Comparison of ENCODE assay signal across 8 cellular contexts in the genomic region with DNA sequence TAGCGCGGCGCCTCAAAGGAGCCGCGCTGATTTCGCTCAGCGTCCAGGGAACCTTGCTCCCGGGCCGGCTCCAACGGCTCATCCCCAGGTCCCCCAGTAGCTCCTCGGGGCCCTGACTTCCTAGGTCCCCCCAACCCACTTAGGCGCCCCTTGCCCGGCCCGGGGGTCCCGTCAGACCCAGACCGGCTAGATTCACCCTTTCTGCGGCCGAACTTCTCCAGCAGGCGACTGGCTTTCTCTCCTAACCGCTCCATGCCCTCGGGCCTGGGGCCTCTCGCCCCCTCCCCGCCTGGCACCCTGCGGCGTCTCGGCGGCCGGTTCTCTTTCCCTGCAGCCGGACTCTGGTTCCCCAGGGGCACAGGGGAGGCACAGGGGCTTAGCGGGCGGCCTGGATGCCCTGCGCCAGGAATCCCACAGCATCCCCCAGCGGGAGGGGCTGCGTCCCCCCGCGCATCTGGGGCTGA. TPM values are rescaled to one million over a fixed set of nuclear protein-coding genes. Genes with fewer than 3 reads are reported as not detected.
DNase-seq lines count a peak whose midpoint lies in the region; ATAC-seq and TF ChIP-seq lines count a peak whose summit lies in the region.

No MANE protein-coding gene starts in this region.

- ATAC-seq in HG03342 (IDR thresholded peaks at IDR 0.05; ENCODE audit: unreplicated experiment) (peak; percentile 5), mucosa of descending colon (no peak), GM21360 (IDR thresholded peaks at IDR 0.05; ENCODE audit: unreplicated experiment) (no peak), GM21723 (IDR thresholded peaks at IDR 0.05; ENCODE audit: unreplicated experiment) (no peak), HG03432 (IDR thresholded peaks at IDR 0.05; ENCODE audit: unreplicated experiment) (no peak)

- H3K27me3 ChIP-seq in A673 (replicated peaks; ENCODE audit: insufficient read depth, low read depth, low read length, poor library complexity) = no peaks in the 10 kb centered on the region

- intact Hi-C loops in A673 (cut with micrococcal nuclease; ENCODE audit: unreplicated experiment) = loop anchor here (1.0 to 5.0 kb wide), 6 partner anchors 23 to 675 kb away; a partner anchor contains a TSS
- intact Hi-C loops in mucosa of descending colon (cut with DNase I, micrococcal nuclease) = no loop called here

- CTCF ChIA-PET in A673 (lab: Charles Lee) = interaction anchor here (0.6 to 1.5 kb wide), 10 partner anchors 12 to 159 kb away, joined by 3 to 8 read pairs (median 4); no protein-coding TSS in a partner anchor

- H3K36me3 ChIP-seq in A673 (ENCODE audit: insufficient read depth, low read length, poor library complexity, severe bottlenecking) = peaks cover 8% of the 10 kb centered on the region
- H3K36me3 ChIP-seq in mucosa of descending colon (ENCODE audit: low read depth) = no peaks in the 10 kb centered on the region

- POLR2A ChIA-PET in A673 (lab: Charles Lee; ENCODE audit: low non-redundant PET) = interaction anchor here (0.6 to 0.9 kb wide), 2 partner anchors 9 to 77 kb away, joined by 3 to 13 read pairs; no protein-coding TSS in a partner anchor

- TF ChIP-seq CTCF in A673 (conservative IDR thresholded peaks at IDR 0.05; ENCODE audit: low read depth, low read length) = no peak
- TF ChIP-seq CTCF in choroid plexus epithelial cell (conservative IDR thresholded peaks at IDR 0.05; ENCODE audit: low read depth, low read length) = no peak
- no peak for TF ChIP-seq CTCF in mucosa of descending colon (IDR thresholded peaks at IDR 0.05)

- H3K27ac ChIP-seq in A673 (ENCODE audit: low read depth, low read length, poor library complexity, severe bottlenecking) = peak overlapping the region; percentile 86

- BruUV-seq in A673 (replicated peaks; lab: Mats Ljungman, UMichigan) = TSS peak; percentile 44

- H3K4me1 ChIP-seq in A673 (ENCODE audit: insufficient read depth, low read length, poor library complexity, severe bottlenecking) (peaks cover 31% of the 10 kb centered on the region), mucosa of descending colon (ENCODE audit: low read depth) (peaks cover 32% of the 10 kb centered on the region)

- peak; percentile 37 for DNase-seq in A673 (ENCODE audit: low spot score)
- no peak for DNase-seq in choroid plexus epithelial cell (ENCODE audit: low read depth)
- no peak for DNase-seq in mucosa of descending colon
- DNase-seq in G401 (ENCODE audit: low spot score) = no peak

- peak overlapping the region; percentile 86 for H3K4me3 ChIP-seq in A673 (ENCODE audit: low read depth, low read length, poor library complexity, severe bottlenecking)
- peak overlapping the region; percentile 70 for H3K4me3 ChIP-seq in choroid plexus epithelial cell (ENCODE audit: low read depth, low read length)
- peak overlapping the region; percentile 26 for H3K4me3 ChIP-seq in mucosa of descending colon

- in situ Hi-C loops in G401 (cut with HindIII; ENCODE audit: low sequenced_read_pairs) = loop anchor here (10.0 kb wide), 1 partner anchor 83 kb away; no protein-coding TSS in a partner anchor

- no peaks in the 10 kb centered on the region for H3K9me3 ChIP-seq in A673 (ENCODE audit: low read depth, low read length, poor library complexity, severe bottlenecking)
- H3K9me3 ChIP-seq in mucosa of descending colon = no peaks in the 10 kb centered on the region

RNA-seq across cellular contexts. Expression of a gene that starts 0.3 kb away (rescaled TPM):
- 37.6 and 43.6 TPM in 2 replicates for total RNA-seq in A673 (2021)
- 1 to 10 TPM; 1.5 to 4.7 (median 2.3) TPM for total RNA-seq in mucosa of descending colon
- 16.4 and 17.0 TPM in 2 replicates for total RNA-seq in G401 (2014; rRNA removed; shearing (Covaris generic))

RNA-seq across cellular contexts. Expression of a gene that starts 25.2 kb away (rescaled TPM):
- total RNA-seq in A673 (2021) (62.7 and 73.9 TPM in 2 replicates), mucosa of descending colon (10 to 100 TPM; 34.0 to 42.8 (median 41.4) TPM)
- total RNA-seq in G401 (2014; rRNA removed; shearing (Covaris generic)) = 102 and 131 TPM in 2 replicates

RNA-seq across cellular contexts. Expression of a gene that starts 27.9 kb away (rescaled TPM):
- total RNA-seq in A673 (2021) = 9.9 and 10.8 TPM in 2 replicates
- total RNA-seq in mucosa of descending colon = 10 to 100 TPM; 11.0 to 16.3 (median 11.8) TPM
- total RNA-seq in G401 (2014; rRNA removed; shearing (Covaris generic)) = 8.7 and 15.1 TPM in 2 replicates

RNA-seq across cellular contexts. Expression of a gene that starts 52.7 kb away (rescaled TPM):
- total RNA-seq in A673 (2021) (491 and 500 TPM in 2 replicates), mucosa of descending colon (10 to 100 TPM; 54.4 to 94.3 (median 92.5) TPM)
- 447 and 480 TPM in 2 replicates for total RNA-seq in G401 (2014; rRNA removed; shearing (Covaris generic))

RNA-seq across cellular contexts. Expression of a gene that starts 52.9 kb away (rescaled TPM):
- total RNA-seq in A673 (2021) (244 and 273 TPM in 2 replicates), mucosa of descending colon (10 to 100 TPM; 47.7 to 55.1 (median 50.2) TPM)
- 206 and 257 TPM in 2 replicates for total RNA-seq in G401 (2014; rRNA removed; shearing (Covaris generic))

Comparison
In these comparisons a context has a peak if more than half of its experiments do, and no peak if none do; other contexts are left out.
1. H3K4me3 ChIP-seq: peak in every context shown above with its lines; median percentile 86 in A673; 70 in choroid plexus epithelial cell; 26 in mucosa of descending colon.